In the genomic region with DNA sequence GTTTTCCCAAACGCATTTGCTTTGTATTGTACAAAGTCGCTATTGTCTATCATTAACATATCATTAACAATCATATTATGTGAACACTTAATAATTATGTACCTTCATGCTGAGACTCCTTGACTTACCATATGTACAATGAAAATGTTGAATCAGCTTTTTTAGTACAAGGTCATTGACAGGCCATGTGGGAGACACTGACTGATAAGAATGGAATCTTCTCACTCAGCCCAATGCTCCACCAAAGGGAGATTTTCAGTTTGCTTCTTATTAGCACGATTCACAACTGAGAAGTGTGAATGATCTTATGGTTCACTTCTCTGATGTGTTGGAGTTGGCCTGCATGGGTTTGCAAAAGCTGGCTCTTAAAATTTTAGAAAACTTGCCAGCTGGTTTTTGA, we compare ENCODE assay signal across 1 cellular context.
TF ChIP-seq lines count a peak whose summit lies in the region.

No MANE protein-coding gene starts in this region.

TF ChIP-seq in K562, 482 proteins besides CTCF, POLR2A, EP300 and RAD21:
- TF ChIP-seq, protein P1, sequence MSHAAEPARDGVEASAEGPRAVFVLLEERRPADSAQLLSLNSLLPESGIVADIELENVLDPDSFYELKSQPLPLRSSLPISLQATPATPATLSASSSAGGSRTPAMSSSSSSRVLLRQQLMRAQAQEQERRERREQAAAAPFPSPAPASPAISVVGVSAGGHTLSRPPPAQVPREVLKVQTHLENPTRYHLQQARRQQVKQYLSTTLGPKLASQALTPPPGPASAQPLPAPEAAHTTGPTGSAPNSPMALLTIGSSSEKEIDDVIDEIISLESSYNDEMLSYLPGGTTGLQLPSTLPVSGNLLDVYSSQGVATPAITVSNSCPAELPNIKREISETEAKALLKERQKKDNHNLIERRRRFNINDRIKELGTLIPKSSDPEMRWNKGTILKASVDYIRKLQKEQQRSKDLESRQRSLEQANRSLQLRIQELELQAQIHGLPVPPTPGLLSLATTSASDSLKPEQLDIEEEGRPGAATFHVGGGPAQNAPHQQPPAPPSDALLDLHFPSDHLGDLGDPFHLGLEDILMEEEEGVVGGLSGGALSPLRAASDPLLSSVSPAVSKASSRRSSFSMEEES (CRISPR knock-in tag; IDR thresholded peaks at IDR 0.05), result no peak
- TF ChIP-seq C11orf30 (IDR thresholded peaks at IDR 0.05; ENCODE audit: low read depth) (peak; percentile 60; the same call in 1 of the 2 replicates), ZNF316 (IDR thresholded peaks at IDR 0.05) (peak; percentile 77), MAFF (IDR thresholded peaks at IDR 0.05; ENCODE audit: low read length) (peak; percentile 70), NELFE (IDR thresholded peaks at IDR 0.05; ENCODE audit: insufficient read depth, insufficient read length) (no peak), CBX2 (IDR thresholded peaks at IDR 0.05; ENCODE audit: insufficient read depth, low read length, poor library complexity, severe bottlenecking) (no peak), MAFG (tag; conservative IDR thresholded peaks at IDR 0.05) (peak; percentile 76), MAFK (IDR thresholded peaks at IDR 0.05; ENCODE audit: low read length) (peak; percentile 44; the same call in 1 of the 2 replicates)
- TF ChIP-seq, protein P2, sequence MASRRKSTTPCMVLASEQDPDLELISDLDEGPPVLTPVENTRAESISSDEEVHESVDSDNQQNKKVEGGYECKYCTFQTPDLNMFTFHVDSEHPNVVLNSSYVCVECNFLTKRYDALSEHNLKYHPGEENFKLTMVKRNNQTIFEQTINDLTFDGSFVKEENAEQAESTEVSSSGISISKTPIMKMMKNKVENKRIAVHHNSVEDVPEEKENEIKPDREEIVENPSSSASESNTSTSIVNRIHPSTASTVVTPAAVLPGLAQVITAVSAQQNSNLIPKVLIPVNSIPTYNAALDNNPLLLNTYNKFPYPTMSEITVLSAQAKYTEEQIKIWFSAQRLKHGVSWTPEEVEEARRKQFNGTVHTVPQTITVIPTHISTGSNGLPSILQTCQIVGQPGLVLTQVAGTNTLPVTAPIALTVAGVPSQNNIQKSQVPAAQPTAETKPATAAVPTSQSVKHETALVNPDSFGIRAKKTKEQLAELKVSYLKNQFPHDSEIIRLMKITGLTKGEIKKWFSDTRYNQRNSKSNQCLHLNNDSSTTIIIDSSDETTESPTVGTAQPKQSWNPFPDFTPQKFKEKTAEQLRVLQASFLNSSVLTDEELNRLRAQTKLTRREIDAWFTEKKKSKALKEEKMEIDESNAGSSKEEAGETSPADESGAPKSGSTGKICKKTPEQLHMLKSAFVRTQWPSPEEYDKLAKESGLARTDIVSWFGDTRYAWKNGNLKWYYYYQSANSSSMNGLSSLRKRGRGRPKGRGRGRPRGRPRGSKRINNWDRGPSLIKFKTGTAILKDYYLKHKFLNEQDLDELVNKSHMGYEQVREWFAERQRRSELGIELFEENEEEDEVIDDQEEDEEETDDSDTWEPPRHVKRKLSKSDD (conservative IDR thresholded peaks at IDR 0.05; ENCODE audit: low read length), result no peak
